Comparison of ENCODE assay signal across 1 cellular context in the genomic region with DNA sequence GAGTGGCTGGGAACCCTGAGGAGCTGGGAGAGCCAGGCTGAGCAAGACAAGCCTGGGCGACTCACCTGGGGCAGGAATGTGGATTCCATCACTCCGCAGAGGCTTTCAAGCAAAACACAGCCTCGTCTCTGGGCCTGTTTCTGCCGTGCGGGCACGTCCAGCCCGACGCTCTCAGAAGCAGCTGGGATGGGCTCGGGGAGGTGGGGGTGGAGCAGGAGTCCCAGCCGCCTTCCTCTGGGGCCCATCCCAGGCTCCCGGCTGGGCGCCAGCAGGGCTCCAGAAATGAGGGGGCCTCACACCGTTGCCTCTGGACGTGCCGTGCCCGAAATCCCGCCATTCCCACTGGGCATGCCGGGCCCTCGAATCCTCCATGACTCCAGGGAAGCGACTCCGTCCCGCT.
TF ChIP-seq lines count a peak whose summit lies in the region.

No MANE protein-coding gene starts in this region.

TF ChIP-seq in Ishikawa, 13 proteins besides CTCF, POLR2A, EP300 and RAD21 (continued from another document):
- TF ChIP-seq TAF1 (IDR thresholded peaks at IDR 0.05; ENCODE audit: low read depth) (peak; percentile 32; the same call in 1 of the 2 replicates), YY1 (IDR thresholded peaks at IDR 0.05; ENCODE audit: low read depth) (no peak), FOXM1 (IDR thresholded peaks at IDR 0.05; ENCODE audit: borderline replicate concordance, low read depth) (no peak), CREB1 (IDR thresholded peaks at IDR 0.05; ENCODE audit: low read depth) (no peak), NFIC (IDR thresholded peaks at IDR 0.05) (no peak; the same call in 1 of the 2 replicates), CEBPB (IDR thresholded peaks at IDR 0.05) (no peak), ZBTB7A (IDR thresholded peaks at IDR 0.05; ENCODE audit: low read depth) (no peak), EGR1 (IDR thresholded peaks at IDR 0.05) (no peak)
- TF ChIP-seq, protein P1, sequence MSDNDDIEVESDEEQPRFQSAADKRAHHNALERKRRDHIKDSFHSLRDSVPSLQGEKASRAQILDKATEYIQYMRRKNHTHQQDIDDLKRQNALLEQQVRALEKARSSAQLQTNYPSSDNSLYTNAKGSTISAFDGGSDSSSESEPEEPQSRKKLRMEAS (IDR thresholded peaks at IDR 0.05) = peak; percentile 84
- TF ChIP-seq, protein P2, sequence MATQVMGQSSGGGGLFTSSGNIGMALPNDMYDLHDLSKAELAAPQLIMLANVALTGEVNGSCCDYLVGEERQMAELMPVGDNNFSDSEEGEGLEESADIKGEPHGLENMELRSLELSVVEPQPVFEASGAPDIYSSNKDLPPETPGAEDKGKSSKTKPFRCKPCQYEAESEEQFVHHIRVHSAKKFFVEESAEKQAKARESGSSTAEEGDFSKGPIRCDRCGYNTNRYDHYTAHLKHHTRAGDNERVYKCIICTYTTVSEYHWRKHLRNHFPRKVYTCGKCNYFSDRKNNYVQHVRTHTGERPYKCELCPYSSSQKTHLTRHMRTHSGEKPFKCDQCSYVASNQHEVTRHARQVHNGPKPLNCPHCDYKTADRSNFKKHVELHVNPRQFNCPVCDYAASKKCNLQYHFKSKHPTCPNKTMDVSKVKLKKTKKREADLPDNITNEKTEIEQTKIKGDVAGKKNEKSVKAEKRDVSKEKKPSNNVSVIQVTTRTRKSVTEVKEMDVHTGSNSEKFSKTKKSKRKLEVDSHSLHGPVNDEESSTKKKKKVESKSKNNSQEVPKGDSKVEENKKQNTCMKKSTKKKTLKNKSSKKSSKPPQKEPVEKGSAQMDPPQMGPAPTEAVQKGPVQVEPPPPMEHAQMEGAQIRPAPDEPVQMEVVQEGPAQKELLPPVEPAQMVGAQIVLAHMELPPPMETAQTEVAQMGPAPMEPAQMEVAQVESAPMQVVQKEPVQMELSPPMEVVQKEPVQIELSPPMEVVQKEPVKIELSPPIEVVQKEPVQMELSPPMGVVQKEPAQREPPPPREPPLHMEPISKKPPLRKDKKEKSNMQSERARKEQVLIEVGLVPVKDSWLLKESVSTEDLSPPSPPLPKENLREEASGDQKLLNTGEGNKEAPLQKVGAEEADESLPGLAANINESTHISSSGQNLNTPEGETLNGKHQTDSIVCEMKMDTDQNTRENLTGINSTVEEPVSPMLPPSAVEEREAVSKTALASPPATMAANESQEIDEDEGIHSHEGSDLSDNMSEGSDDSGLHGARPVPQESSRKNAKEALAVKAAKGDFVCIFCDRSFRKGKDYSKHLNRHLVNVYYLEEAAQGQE (IDR thresholded peaks at IDR 0.05; ENCODE audit: low read depth) = no peak
